In the genomic region with DNA sequence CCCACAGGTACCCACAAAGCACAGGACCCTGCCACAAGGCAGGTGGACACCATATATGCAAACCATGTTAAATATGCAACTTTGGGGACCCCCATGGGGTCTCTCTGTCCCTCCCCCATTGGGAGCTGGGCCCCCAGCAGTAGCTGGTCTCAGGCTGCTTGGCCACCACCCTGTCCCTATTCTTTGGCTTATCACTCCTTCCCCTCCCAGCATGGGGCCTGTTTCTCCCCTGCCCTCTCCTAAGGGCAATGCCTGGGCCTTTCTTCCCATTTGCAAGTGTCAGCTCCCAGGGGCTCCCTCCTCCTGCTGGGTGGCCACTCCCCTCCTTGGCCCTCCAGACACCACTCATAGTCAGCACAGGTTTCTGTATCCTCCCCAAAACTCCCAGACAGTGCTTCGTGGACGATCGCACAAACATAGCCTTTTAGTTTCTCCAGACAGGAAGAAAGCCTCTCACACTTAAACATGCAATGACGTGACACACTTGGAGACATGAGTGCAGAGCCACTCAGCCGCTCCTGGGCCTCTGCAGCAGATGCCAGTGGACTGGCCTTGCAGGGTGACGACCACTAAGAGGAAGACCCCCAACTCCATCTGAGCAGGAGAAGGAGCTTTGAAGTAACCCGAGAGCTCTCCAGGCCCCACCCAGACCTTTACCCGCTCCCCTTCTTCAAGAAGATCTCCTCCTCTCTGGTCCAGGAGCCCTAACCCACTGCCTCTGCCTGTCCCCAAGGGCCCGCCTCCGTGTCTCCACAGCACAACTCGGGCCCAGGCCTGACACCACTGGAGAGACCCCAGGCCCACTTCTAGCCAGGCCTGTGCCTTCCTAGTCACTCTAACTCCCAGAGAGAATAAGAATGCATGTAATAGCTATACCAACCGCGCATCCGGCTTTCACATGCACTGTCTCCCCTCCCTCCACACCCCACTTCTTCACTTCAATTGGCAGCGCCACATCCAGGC, we compare ENCODE assay signal across 15 cellular contexts.
"Had no signal": no experiment of that assay in that cellular context is flagged by ENCODE, and none has a peak within 500 bp of the region (broad histone marks: within the 10 kb centered on the region; RNA-seq: fewer than 3 reads in every experiment).

No MANE protein-coding gene starts in this region.

- H3K27me3 ChIP-seq: body of pancreas, gastroesophageal sphincter, right atrium auricular region, transverse colon had no signal

- H3K27me3 Mint-ChIP-seq: central memory CD8-positive, alpha-beta T cell had no signal

- H3K4me3 ChIP-seq: body of pancreas, gastroesophageal sphincter, right atrium auricular region, skin epidermis, transverse colon had no signal

- H3K9me3 Mint-ChIP-seq: central memory CD8-positive, alpha-beta T cell had no signal

- H3K36me3 ChIP-seq: right atrium auricular region, transverse colon had no signal

- H3K4me3 Mint-ChIP-seq: activated B cell treated with CpG ODN at 0.5 μM for 24 hours; activated T-cell treated with anti-CD3 and anti-CD28 coated beads, Interleukin-2, amount 50 U/mL, for 72 hours; central memory CD8-positive, alpha-beta T cell; stimulated activated effector memory CD8-positive, alpha-beta T cell treated with anti-CD3 and anti-CD28 coated beads, Interleukin-12 subunit alpha, Interleukin-12 subunit beta, amount 100 ng/mL, for 72 hours had no signal

- ATAC-seq: activated T-cell treated with anti-CD3 and anti-CD28 coated beads, Interleukin-2, amount 50 U/mL, for 72 hours; body of pancreas; gastroesophageal sphincter; stimulated activated effector memory CD8-positive, alpha-beta T cell treated with anti-CD3 and anti-CD28 coated beads, Interleukin-12 subunit alpha, Interleukin-12 subunit beta, amount 100 ng/mL, for 72 hours had no signal

- H3K27ac Mint-ChIP-seq: activated B cell treated with CpG ODN at 0.5 μM for 24 hours; activated T-cell treated with anti-CD3 and anti-CD28 coated beads, Interleukin-2, amount 50 U/mL, for 72 hours; stimulated activated effector memory CD8-positive, alpha-beta T cell treated with anti-CD3 and anti-CD28 coated beads, Interleukin-12 subunit alpha, Interleukin-12 subunit beta, amount 100 ng/mL, for 72 hours had no signal

- H3K4me1 Mint-ChIP-seq: activated B cell treated with CpG ODN at 0.5 μM for 24 hours had no signal

- DNase-seq: activated B cell treated with CpG ODN at 0.5 μM for 24 hours; activated CD4-positive, alpha-beta T cell treated with anti-CD3 and anti-CD28 coated beads, Interleukin-2, amount 50 U/mL, for 4 hours; activated T-cell treated with anti-CD3 and anti-CD28 coated beads, Interleukin-2, amount 50 U/mL, for 72 hours; body of pancreas; effector memory CD4-positive, alpha-beta T cell; hippocampal formation; mesenchymal stem cell; SIG-M5; T-helper 2 cell; transverse colon had no signal

- H3K4me1 ChIP-seq: body of pancreas, gastroesophageal sphincter, right atrium auricular region, transverse colon had no signal

- H3K27ac ChIP-seq: body of pancreas, gastroesophageal sphincter, right atrium auricular region, skin epidermis, transverse colon had no signal

- H3K9me3 ChIP-seq: body of pancreas, gastroesophageal sphincter, transverse colon had no signal
